Comparison of ENCODE assay signal across 9 cellular contexts in the genomic region with DNA sequence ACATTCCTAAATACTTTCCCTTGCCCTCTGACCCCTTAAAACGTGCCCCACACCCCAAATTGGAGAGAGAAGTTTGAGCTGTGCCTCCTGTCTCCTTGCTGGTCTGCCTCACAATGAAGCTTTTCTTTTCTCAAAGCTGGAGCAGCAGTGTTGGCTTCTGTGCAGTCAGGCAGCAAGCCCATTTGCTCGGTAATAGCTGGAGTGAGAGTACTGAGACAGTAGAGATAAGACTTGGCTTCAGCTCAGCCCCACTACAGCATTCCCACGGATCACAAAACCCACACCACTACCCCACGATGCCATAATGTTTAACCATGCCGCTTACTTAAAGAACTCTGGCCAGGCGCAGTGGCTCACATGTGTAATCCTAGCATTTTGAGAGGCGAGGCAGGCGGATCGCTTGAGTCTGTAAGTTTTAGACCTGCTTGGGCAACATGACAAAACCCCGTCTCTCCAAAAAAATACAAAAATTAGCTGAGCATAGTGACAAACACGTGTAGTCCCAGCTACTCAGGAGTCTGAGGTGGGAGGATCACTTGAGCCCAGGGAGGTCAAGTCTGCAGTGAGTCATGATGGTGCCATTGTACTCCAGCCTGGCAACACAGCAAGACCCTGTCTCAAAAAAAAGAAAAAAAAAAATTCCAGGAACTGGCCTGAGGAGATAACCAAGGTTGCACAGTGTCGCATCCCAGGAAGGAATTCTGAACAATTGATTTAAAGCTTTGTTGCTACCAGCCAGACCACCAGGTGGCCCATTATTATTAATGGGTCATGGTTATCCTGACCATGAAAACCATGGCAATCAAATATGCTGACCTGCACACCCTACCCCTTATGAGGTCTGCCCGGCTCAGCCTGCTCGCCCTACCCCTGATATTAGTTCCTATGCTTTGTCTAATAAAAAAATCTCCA.
A peak's percentile ranks its signal among the peaks of the same experiment; 100 is the strongest.
DNase-seq lines count a peak whose midpoint lies in the region; ATAC-seq and TF ChIP-seq lines count a peak whose summit lies in the region.
"Had no signal": no experiment of that assay in that cellular context is flagged by ENCODE, and none has a peak within 500 bp of the region (broad histone marks: within the 10 kb centered on the region; RNA-seq: fewer than 3 reads in every experiment).

No MANE protein-coding gene starts in this region.

- H3K4me3 ChIP-seq in HCT116 (replicated peaks in 1 of 2; ENCODE audit: low read depth in 1 of 2, low read length in 2 of 2): no peak overlapping the region
- H3K4me3 ChIP-seq: skin epidermis had no signal

- intact Hi-C loops in HCT116 (cut with micrococcal nuclease): loop anchor here (5.0 kb wide), 1 partner anchor 83 kb away; no protein-coding TSS in a partner anchor
- intact Hi-C loops in left cardiac atrium (cut with DNase I): loop anchor here in 1 of 2 donors (5.0 kb wide), 1 partner anchor 98 kb away; the partner anchor contains the start of gene NEURL3
- intact Hi-C loops in sciatic nerve (cut with DNase I): loop anchor here (5.0 kb wide), 1 partner anchor 98 kb away; the partner anchor contains the start of gene NEURL3

- no peaks in the 10 kb centered on the region for H3K36me3 ChIP-seq in HCT116 (ENCODE audit: control insufficient read depth in 1 of 2, insufficient read depth in 2 of 2, low read length in 2 of 2)

- H3K27me3 ChIP-seq in HCT116 (ENCODE audit: insufficient read depth, low read length): no peaks in the 10 kb centered on the region

- peaks cover 28% of the 10 kb centered on the region for H3K4me1 Mint-ChIP-seq in T-helper 17 cell
- peaks cover 11% of the 10 kb centered on the region for H3K4me1 Mint-ChIP-seq in T-helper 2 cell treated with Interferon-gamma antibody and Interleukin-4, amounts not matched to agents 5 μg/mL and 100 μg/mL, for 36 hours (ENCODE audit: low read depth)

- H3K9me3 ChIP-seq in HCT116 (ENCODE audit: control insufficient read depth in 1 of 2, insufficient read depth in 1 of 2, low read depth in 1 of 2, low read length in 2 of 2) (no peaks in the 10 kb centered on the region), T-helper 17 cell (ENCODE audit: control insufficient read depth, low read length, poor library complexity, severe bottlenecking) (no peaks in the 10 kb centered on the region)

- peak in 2 of 3 experiments; percentile 39 to 44; a peak in 3 of 6 replicates for TF ChIP-seq CTCF in HCT116 (IDR thresholded peaks at IDR 0.05 in 2 of 3, conservative IDR thresholded peaks at IDR 0.05 in 1 of 3; ENCODE audit: borderline replicate concordance in 1 of 3, insufficient read depth in 1 of 3, low read depth in 2 of 3, low read length in 2 of 3)

- H3K4me2 ChIP-seq in HCT116 (ENCODE audit: low read length): no peak overlapping the region

- H3K4me1 ChIP-seq in HCT116 (ENCODE audit: control insufficient read depth in 1 of 2, insufficient read depth in 2 of 2, low read length in 2 of 2): peaks cover 0 to 34% of the 10 kb centered on the region in 2 experiments; a peak in 2 of 4 replicates

- H3K27ac Mint-ChIP-seq in T-helper 17 cell: peak overlapping the region; percentile 97
- no peak overlapping the region for H3K27ac Mint-ChIP-seq in T-helper 2 cell treated with Interferon-gamma antibody and Interleukin-4, amounts not matched to agents 5 μg/mL and 100 μg/mL, for 36 hours
- H3K27ac Mint-ChIP-seq: dendritic cell treated with granulocyte-macrophage colony-stimulating factor and Interleukin-4, amounts not matched to agents 40 ng/mL and 50 ng/mL, for 4 days had no signal

- no peak for DNase-seq in HCT116 (ENCODE audit: low read depth, low spot score)
- DNase-seq in T-helper 17 cell: no peak
- peak; percentile 76 for DNase-seq in left cardiac atrium
- DNase-seq in sciatic nerve (ENCODE audit: low spot score): no peak
- DNase-seq in T-helper 2 cell treated with Interferon-gamma antibody and Interleukin-4, amounts not matched to agents 5 μg/mL and 100 μg/mL, for 36 hours (ENCODE audit: low spot score): no peak
- DNase-seq in activated CD8-positive, alpha-beta memory T cell treated with anti-CD3 and anti-CD28 coated beads for 24 hours: no peak

- RAD21 ChIA-PET in HCT116 (lab: Charles Lee; ENCODE audit: low non-redundant PET in 1 of 2, low total read pairs in 2 of 2, uncharacterized antibody in 2 of 2, unreplicated experiment in 2 of 2): interaction anchor here (1.2 to 2.9 kb wide), 3 partner anchors 84 to 101 kb away, joined by 6 to 28 read pairs (median 20); no protein-coding TSS in a partner anchor

- no peaks in the 10 kb centered on the region for H4K20me1 ChIP-seq in HCT116 (ENCODE audit: insufficient read depth)

- no peaks in the 10 kb centered on the region for H3K9me3 Mint-ChIP-seq in T-helper 2 cell treated with Interferon-gamma antibody and Interleukin-4, amounts not matched to agents 5 μg/mL and 100 μg/mL, for 36 hours
- H3K9me3 Mint-ChIP-seq: dendritic cell treated with granulocyte-macrophage colony-stimulating factor and Interleukin-4, amounts not matched to agents 40 ng/mL and 50 ng/mL, for 4 days had no signal

- no TSS peak for BruUV-seq in HCT116 (replicated peaks; lab: Mats Ljungman, UMichigan)

- H3K4me3 Mint-ChIP-seq in T-helper 17 cell: peak overlapping the region; percentile 58
- no peak overlapping the region for H3K4me3 Mint-ChIP-seq in T-helper 2 cell treated with Interferon-gamma antibody and Interleukin-4, amounts not matched to agents 5 μg/mL and 100 μg/mL, for 36 hours
- H3K4me3 Mint-ChIP-seq: dendritic cell treated with granulocyte-macrophage colony-stimulating factor and Interleukin-4, amounts not matched to agents 40 ng/mL and 50 ng/mL, for 4 days had no signal

- no peaks in the 10 kb centered on the region for H3K9me2 ChIP-seq in HCT116 (ENCODE audit: insufficient read depth)

- no peak overlapping the region for H3K9ac ChIP-seq in HCT116 (ENCODE audit: low read length)

- H2AFZ ChIP-seq in HCT116 (ENCODE audit: low read depth, low read length, poor library complexity, severe bottlenecking): no peak overlapping the region

- POLR2A ChIA-PET in HCT116 (lab: Charles Lee): no interaction called here

- peak; percentile 42 for TF ChIP-seq RAD21 in HCT116 (IDR thresholded peaks at IDR 0.05; ENCODE audit: low read depth)

- no peaks in the 10 kb centered on the region for H3K79me2 ChIP-seq in HCT116 (ENCODE audit: insufficient read depth, low read length)

- H3K27me3 Mint-ChIP-seq in T-helper 17 cell: no peaks in the 10 kb centered on the region
- peaks cover 3% of the 10 kb centered on the region for H3K27me3 Mint-ChIP-seq in T-helper 2 cell treated with Interferon-gamma antibody and Interleukin-4, amounts not matched to agents 5 μg/mL and 100 μg/mL, for 36 hours (ENCODE audit: low read depth)

- ATAC-seq in HCT116 (0 out of 2 replicates have a peak, but pooled peaks have one; percentile 26), T-helper 17 cell (no peak), left cardiac atrium (peak; percentile 82 to 90), sciatic nerve (peak; percentile 75), HG03108 (IDR thresholded peaks at IDR 0.05; ENCODE audit: unreplicated experiment) (no peak)

- no peaks in the 10 kb centered on the region for H3K36me3 Mint-ChIP-seq in T-helper 17 cell (ENCODE audit: low read depth)
- H3K36me3 Mint-ChIP-seq in T-helper 2 cell treated with Interferon-gamma antibody and Interleukin-4, amounts not matched to agents 5 μg/mL and 100 μg/mL, for 36 hours (ENCODE audit: low read depth): no peaks in the 10 kb centered on the region

- TF ChIP-seq POLR2A in HCT116 (IDR thresholded peaks at IDR 0.05; ENCODE audit: borderline replicate concordance, extremely low read depth, insufficient read depth, insufficient read length): no peak

- no peak overlapping the region for H3K27ac ChIP-seq in HCT116 (ENCODE audit: low read depth, low read length)

- CTCF ChIA-PET in HCT116 (lab: Charles Lee): interaction anchor here (1.2 to 8.0 kb wide), 4 partner anchors 18 to 101 kb away, joined by 5 to 140 read pairs (median 7); partner anchors contain the start of gene NEURL3

TF ChIP-seq in HCT116, 20 proteins besides CTCF, POLR2A, EP300 and RAD21 (continues in another document):
- TF ChIP-seq CBX3 (IDR thresholded peaks at IDR 0.05; ENCODE audit: low read depth) (no peak), ZFX (IDR thresholded peaks at IDR 0.05) (no peak), SP1 (IDR thresholded peaks at IDR 0.05; ENCODE audit: low read depth) (no peak), TCF7L2 (IDR thresholded peaks at IDR 0.05; ENCODE audit: borderline replicate concordance, extremely low read depth, insufficient read depth, insufficient read length) (no peak), CEBPB (IDR thresholded peaks at IDR 0.05; ENCODE audit: low read depth) (no peak), YY1 (IDR thresholded peaks at IDR 0.05; ENCODE audit: extremely low read depth, insufficient replicate concordance, low read depth, low read length) (no peak), FOSL1 (IDR thresholded peaks at IDR 0.05; ENCODE audit: low read depth) (no peak), SRF (IDR thresholded peaks at IDR 0.05; ENCODE audit: low read depth) (no peak), ZNF274 (IDR thresholded peaks at IDR 0.05; ENCODE audit: low read depth, low read length) (no peak), SIN3A (IDR thresholded peaks at IDR 0.05; ENCODE audit: low read depth) (no peak), ATF3 (IDR thresholded peaks at IDR 0.05) (no peak), JUND (IDR thresholded peaks at IDR 0.05) (no peak), ZBTB33 (IDR thresholded peaks at IDR 0.05; ENCODE audit: extremely low read depth, insufficient replicate concordance, low read length) (no peak), ELF1 (IDR thresholded peaks at IDR 0.05; ENCODE audit: borderline replicate concordance, low read depth) (no peak), EZH2 (IDR thresholded peaks at IDR 0.05) (no peak), EZH2phosphoT487 (IDR thresholded peaks at IDR 0.05; ENCODE audit: borderline replicate concordance) (no peak)

Comparison
In these comparisons a context has a peak if more than half of its experiments do, and no peak if none do; other contexts are left out.
1. ATAC-seq: peak in HCT116 (single experiment), left cardiac atrium (2 of 2) and sciatic nerve (single experiment); none in T-helper 17 cell (single experiment) and HG03108 (single experiment).